In the genomic region with DNA sequence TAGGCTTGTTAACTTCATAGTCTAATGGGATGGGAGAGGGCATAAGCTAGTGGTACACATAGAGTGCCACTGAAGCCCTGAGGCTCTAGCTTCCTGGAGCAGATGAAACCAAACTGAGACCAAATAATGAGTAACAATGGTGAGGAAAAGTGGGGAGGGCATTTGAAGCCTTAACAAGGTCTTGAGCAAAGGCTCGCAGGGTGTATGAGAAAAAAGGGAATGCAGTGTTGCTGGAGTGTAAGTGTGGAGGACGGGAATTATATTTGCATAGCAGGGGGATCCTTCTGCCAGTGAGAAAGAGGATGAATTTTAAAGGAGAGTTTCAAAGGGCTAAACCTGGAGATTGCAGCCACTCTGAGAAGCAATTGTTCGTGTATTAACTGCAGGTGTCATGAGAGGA, we compare ENCODE assay signal across 1 cellular context.
TF ChIP-seq lines count a peak whose summit lies in the region.

No MANE protein-coding gene starts in this region.

TF ChIP-seq in GM23338, 12 proteins besides CTCF, POLR2A, EP300 and RAD21 (continued from another document):
- TF ChIP-seq EZH2 (IDR thresholded peaks at IDR 0.05; ENCODE audit: low read depth, unreplicated experiment) (no peak), POLR2AphosphoS5 (IDR thresholded peaks at IDR 0.05; ENCODE audit: low read depth) (no peak)
